10 cellular contexts compared by ENCODE assay signal in the genomic region with DNA sequence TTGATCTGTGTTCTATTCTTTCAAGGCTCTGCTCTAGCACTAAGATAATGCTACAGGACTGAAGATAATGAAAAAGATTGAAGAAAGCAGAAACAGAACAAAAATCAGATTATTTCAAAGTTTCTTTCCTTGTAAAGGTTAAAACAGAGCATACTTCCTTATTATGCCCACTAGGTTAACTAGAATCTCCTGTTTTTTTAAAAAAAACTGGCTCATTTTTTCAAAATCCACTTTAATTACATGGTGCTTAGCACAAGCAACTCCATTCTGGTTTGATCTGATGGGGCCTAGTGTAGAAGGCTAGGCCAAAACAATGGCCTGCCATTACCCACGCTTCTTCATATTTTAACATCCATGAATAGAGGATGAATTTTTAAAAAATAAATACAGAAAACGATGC. TPM values are rescaled to one million over a fixed set of nuclear protein-coding genes. Genes with fewer than 3 reads are reported as not detected.
DNase-seq lines count a peak whose midpoint lies in the region; ATAC-seq, FAIRE-seq and TF ChIP-seq lines count a peak whose summit lies in the region.
"Had no signal": no experiment of that assay in that cellular context is flagged by ENCODE, and none has a peak within 500 bp of the region (broad histone marks: within the 10 kb centered on the region; RNA-seq: fewer than 3 reads in every experiment).

No MANE protein-coding gene starts in this region.

- peak overlapping the region in 3 of 59 donors; percentile 6 to 93 (median 87) for H3K27ac ChIP-seq in dorsolateral prefrontal cortex

- peaks cover 11% of the 10 kb centered on the region for H3K4me1 ChIP-seq in neuron (ENCODE audit: insufficient read depth, low read length)

- no peak for ATAC-seq in GM21360 (IDR thresholded peaks at IDR 0.05; ENCODE audit: unreplicated experiment)
- ATAC-seq in GM19328 (IDR thresholded peaks at IDR 0.05; ENCODE audit: unreplicated experiment), result no peak

- peak overlapping the region; percentile 94 for H2AFZ ChIP-seq in neuron (ENCODE audit: low read depth, low read length)

- no peak for FAIRE-seq in RCC 7860 (lab: Jason Lieb, UNC)

- H3K27me3 ChIP-seq in MG63 (no peaks in the 10 kb centered on the region), dorsolateral prefrontal cortex (no peaks in the 10 kb centered on the region), neuron (ENCODE audit: insufficient read depth, low read length) (no peaks in the 10 kb centered on the region)

- peak overlapping the region; percentile 70; the same call in 1 of the 2 replicates for H3K4me3 ChIP-seq in GM08714 (ENCODE audit: low read length)
- H3K4me3 ChIP-seq in MG63, result peak overlapping the region; percentile 82
- peak overlapping the region; percentile 62 to 98 (median 86) for H3K4me3 ChIP-seq in dorsolateral prefrontal cortex
- peak overlapping the region; percentile 98 for H3K4me3 ChIP-seq in neuron (ENCODE audit: low read length)

- H3K9me3 ChIP-seq in MG63 (no peaks in the 10 kb centered on the region), neuron (ENCODE audit: low read length) (no peaks in the 10 kb centered on the region)

- H3K36me3 ChIP-seq in MG63, result no peaks in the 10 kb centered on the region
- no peaks in the 10 kb centered on the region for H3K36me3 ChIP-seq in neuron (ENCODE audit: insufficient read depth, low read length)

- DNase-seq in MG63, result no peak
- DNase-seq in dorsolateral prefrontal cortex, result no peak
- no peak for DNase-seq in RCC 7860 (ENCODE audit: low spot score)
- DNase-seq: activated CD4-positive, alpha-beta T cell treated with anti-CD3 and anti-CD28 coated beads for 48 hours; NCI-H2171 treated with DMSO at 0.1 percent for 48 hours had no signal

- no peak for TF ChIP-seq CTCF in dorsolateral prefrontal cortex (IDR thresholded peaks at IDR 0.05 in 54 of 56, conservative IDR thresholded peaks at IDR 0.05 in 2 of 56; ENCODE audit: low read depth in 1 of 56, partially characterized antibody in 56 of 56)

- intact Hi-C loops in dorsolateral prefrontal cortex (cut with DNase I), result loop anchor here (5.0 kb wide), 2 partner anchors 155 to 645 kb away; partner anchors contain the start of gene CENPC (in 1 of the 2)

RNA-seq across cellular contexts. Expression of gene UBA6, which starts 1.2 kb away (rescaled TPM):
- 55.2 and 100 TPM in 2 replicates for total RNA-seq in MG63 (2014; rRNA removed; shearing (Covaris generic); ENCODE audit: low replicate concordance)
- total RNA-seq in dorsolateral prefrontal cortex, result 10 to 100 TPM; 43.0 to 80.2 (median 60.7) TPM

RNA-seq across cellular contexts. Expression of gene GNRHR, which starts 52.0 kb away (rescaled TPM):
- total RNA-seq in MG63 (2014; rRNA removed; shearing (Covaris generic); ENCODE audit: low replicate concordance), result not detected in 2 replicates
- not detected for total RNA-seq in dorsolateral prefrontal cortex
- total RNA-seq: myocyte had no signal
